In the genomic region with DNA sequence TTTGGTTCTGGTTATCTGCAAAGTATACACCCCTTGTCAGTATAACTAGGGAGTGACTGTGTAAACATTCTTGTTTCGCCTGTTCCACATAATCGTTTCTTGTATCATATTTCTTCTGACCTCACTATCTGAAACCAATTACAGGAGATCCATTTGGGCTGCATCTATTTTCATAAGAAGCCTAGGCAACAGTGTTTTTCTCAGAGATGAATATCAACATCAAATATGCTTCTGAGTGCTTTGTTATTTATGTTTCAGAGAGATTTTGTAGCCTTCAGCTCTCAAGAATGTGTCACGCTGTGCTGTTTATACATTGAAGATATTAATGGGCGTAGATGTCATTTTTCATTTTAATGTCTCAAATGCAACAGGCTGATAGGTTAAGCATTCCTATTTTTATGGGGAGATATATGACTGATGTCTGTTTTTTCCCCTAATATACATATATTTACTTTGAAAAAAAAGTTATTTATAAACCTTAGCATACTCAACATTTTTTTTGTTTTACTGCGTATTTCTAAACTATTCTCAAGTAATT, we compare ENCODE assay signal across 13 cellular contexts.
DNase-seq lines count a peak whose midpoint lies in the region; ATAC-seq and TF ChIP-seq lines count a peak whose summit lies in the region.
"Had no signal": no experiment of that assay in that cellular context is flagged by ENCODE, and none has a peak within 500 bp of the region (broad histone marks: within the 10 kb centered on the region; RNA-seq: fewer than 3 reads in every experiment).

No MANE protein-coding gene starts in this region.

- DNase-seq in DMS53 treated with DMSO at 0.1 percent for 48 hours (lab: John Stamatoyannopoulos, UW; ENCODE audit: unreplicated experiment) (peak; percentile 79), NCI-H187 treated with DMSO at 0.1 percent for 48 hours (lab: John Stamatoyannopoulos, UW) (peak; percentile 62), brain pericyte (ENCODE audit: low read depth, low spot score) (peak; percentile 26), iPS-NIHi7 (ENCODE audit: extremely low spot score) (no peak)
- no peak for DNase-seq in activated naive CD4-positive, alpha-beta T cell treated with Interleukin-2 at 50 U/mL for 16 hours
- DNase-seq: activated CD8-positive, alpha-beta memory T cell treated with anti-CD3 and anti-CD28 coated beads, Interleukin-2, amount 50 U/mL, for 48 hours; adrenal gland; CD4-positive, alpha-beta memory T cell; HFFc6; natural killer cell had no signal

- H3K9me3 Mint-ChIP-seq in nephron: no peaks in the 10 kb centered on the region
- H3K9me3 Mint-ChIP-seq: CD4-positive, alpha-beta memory T cell had no signal

- ATAC-seq in HG02571 (IDR thresholded peaks at IDR 0.05; ENCODE audit: unreplicated experiment): no peak
- no peak for ATAC-seq in HG03039 (IDR thresholded peaks at IDR 0.05; ENCODE audit: unreplicated experiment)
- ATAC-seq: natural killer cell had no signal

- no peak for TF ChIP-seq CTCF in nephron (IDR thresholded peaks at IDR 0.05; ENCODE audit: unreplicated experiment in 3 of 3)

- no peaks in the 10 kb centered on the region for H3K36me3 Mint-ChIP-seq in nephron (ENCODE audit: low read depth)
- H3K36me3 Mint-ChIP-seq: CD4-positive, alpha-beta memory T cell; natural killer cell had no signal

- peaks cover 36% of the 10 kb centered on the region for H3K4me1 Mint-ChIP-seq in nephron
- H3K4me1 Mint-ChIP-seq: CD4-positive, alpha-beta memory T cell; natural killer cell had no signal

- no peaks in the 10 kb centered on the region for H3K27me3 Mint-ChIP-seq in nephron (ENCODE audit: low read depth)

- H3K4me3 Mint-ChIP-seq in nephron: peak overlapping the region in 2 of 3 experiments; percentile 8 to 17
- H3K4me3 Mint-ChIP-seq: CD4-positive, alpha-beta memory T cell; HFFc6; natural killer cell had no signal

- H3K27ac Mint-ChIP-seq in nephron: peak overlapping the region; percentile 65 to 88 (median 87)
- H3K27ac Mint-ChIP-seq: CD4-positive, alpha-beta memory T cell; HFFc6; natural killer cell had no signal

Comparison
In these comparisons a context has a peak if more than half of its experiments do, and no peak if none do; other contexts are left out.
1. DNase-seq: peak in DMS53 treated with DMSO at 0.1 percent for 48 hours (single experiment), NCI-H187 treated with DMSO at 0.1 percent for 48 hours (single experiment) and brain pericyte (single experiment); none in activated naive CD4-positive, alpha-beta T cell treated with Interleukin-2 at 50 U/mL for 16 hours (single experiment) and iPS-NIHi7 (single experiment).